Comparison of ENCODE assay signal across 8 cellular contexts in the genomic region with DNA sequence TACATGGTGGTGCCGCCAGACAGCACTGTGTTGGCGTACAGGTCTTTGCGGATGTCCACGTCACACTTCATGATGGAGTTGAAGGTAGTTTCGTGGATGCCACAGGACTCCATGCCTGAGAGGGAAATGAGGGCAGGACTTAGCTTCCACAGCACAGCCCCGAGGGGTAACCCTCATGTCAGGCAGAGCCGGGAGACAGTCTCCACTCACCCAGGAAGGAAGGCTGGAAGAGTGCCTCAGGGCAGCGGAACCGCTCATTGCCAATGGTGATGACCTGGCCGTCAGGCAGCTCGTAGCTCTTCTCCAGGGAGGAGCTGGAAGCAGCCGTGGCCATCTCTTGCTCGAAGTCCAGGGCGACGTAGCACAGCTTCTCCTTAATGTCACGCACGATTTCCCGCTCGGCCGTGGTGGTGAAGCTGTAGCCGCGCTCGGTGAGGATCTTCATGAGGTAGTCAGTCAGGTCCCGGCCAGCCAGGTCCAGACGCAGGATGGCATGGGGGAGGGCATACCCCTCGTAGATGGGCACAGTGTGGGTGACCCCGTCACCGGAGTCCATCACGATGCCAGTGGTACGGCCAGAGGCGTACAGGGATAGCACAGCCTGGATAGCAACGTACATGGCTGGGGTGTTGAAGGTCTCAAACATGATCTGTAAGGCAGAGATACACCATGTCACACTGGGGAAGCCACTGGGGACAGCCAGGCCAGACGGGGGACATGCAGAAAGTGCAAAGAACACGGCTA. TPM values are rescaled to one million over a fixed set of nuclear protein-coding genes. Genes with fewer than 3 reads are reported as not detected.
DNase-seq lines count a peak whose midpoint lies in the region; ATAC-seq and TF ChIP-seq lines count a peak whose summit lies in the region.

No MANE protein-coding gene starts in this region.

- peak; percentile 59 for TF ChIP-seq POLR2A in GM10847 (IDR thresholded peaks at IDR 0.05; ENCODE audit: extremely low read depth, insufficient read length)
- no peak for TF ChIP-seq POLR2A in right lobe of liver (IDR thresholded peaks at IDR 0.05)

- intact Hi-C loops in right lobe of liver (cut with DNase I) = no loop called here

- no peaks in the 10 kb centered on the region for H3K27me3 ChIP-seq in right lobe of liver
- H3K27me3 ChIP-seq in stomach smooth muscle (ENCODE audit: control insufficient read depth in 1 of 2, insufficient read depth in 2 of 2, low read length in 2 of 2) = no peaks in the 10 kb centered on the region

- H3K4me3 ChIP-seq in right lobe of liver (peak overlapping the region; percentile 97 to 99 (median 98)), stomach smooth muscle (ENCODE audit: low read length in 2 of 2) (peak overlapping the region; percentile 100)

- ATAC-seq in SK-N-SH treated with all-trans-retinoic acid at 6 μM for 48 hours (no peak), right lobe of liver (no peak), GM18870 (IDR thresholded peaks at IDR 0.05; ENCODE audit: unreplicated experiment) (no peak), HG02870 (IDR thresholded peaks at IDR 0.05; ENCODE audit: unreplicated experiment) (no peak)

- DNase-seq in caudate nucleus (lab: John Stamatoyannopoulos, UW) (peak in 18 of 61 donors; percentile 11 to 91 (median 48)), right lobe of liver (peak; percentile 41 to 67 (median 60)), islet precursor cell (no peak)

- H3K36me3 ChIP-seq in right lobe of liver (peaks cover 22 to 35% (median 31%) of the 10 kb centered on the region in 4 donors), stomach smooth muscle (ENCODE audit: control insufficient read depth in 2 of 2, insufficient read depth in 2 of 2, low read length in 2 of 2) (peaks cover 38% of the 10 kb centered on the region in 2 donors)

- peaks cover 0 to 26% (median 0%) of the 10 kb centered on the region in 4 donors for H3K4me1 ChIP-seq in right lobe of liver
- H3K4me1 ChIP-seq in stomach smooth muscle (ENCODE audit: control insufficient read depth, insufficient read depth, low read length) = peaks cover 46% of the 10 kb centered on the region

- 23% methylated on average over 12 of the region's 34 CpGs for WGBS in right lobe of liver (ENCODE audit: insufficient coverage, low coverage, low lambda C conversion rate, missing lambda C conversion rate)

- peak overlapping the region; percentile 99 for H3K27ac ChIP-seq in caudate nucleus (ENCODE audit: low read depth, low read length)
- peak overlapping the region; percentile 100 for H3K27ac ChIP-seq in right lobe of liver
- peak overlapping the region; percentile 100 for H3K27ac ChIP-seq in stomach smooth muscle (ENCODE audit: low read length)

- H3K9me3 ChIP-seq in right lobe of liver (no peaks in the 10 kb centered on the region), stomach smooth muscle (ENCODE audit: control insufficient read depth in 2 of 2, low read length in 2 of 2) (no peaks in the 10 kb centered on the region)

- no peak for TF ChIP-seq CTCF in right lobe of liver (IDR thresholded peaks at IDR 0.05)

- peak overlapping the region; percentile 94 to 100 for H3K9ac ChIP-seq in stomach smooth muscle (ENCODE audit: low read length in 2 of 2)

TF ChIP-seq in SK-N-SH treated with all-trans-retinoic acid at 6 μM for 48 hours, 23 proteins besides CTCF, POLR2A, EP300 and RAD21:
- TF ChIP-seq, protein P1, sequence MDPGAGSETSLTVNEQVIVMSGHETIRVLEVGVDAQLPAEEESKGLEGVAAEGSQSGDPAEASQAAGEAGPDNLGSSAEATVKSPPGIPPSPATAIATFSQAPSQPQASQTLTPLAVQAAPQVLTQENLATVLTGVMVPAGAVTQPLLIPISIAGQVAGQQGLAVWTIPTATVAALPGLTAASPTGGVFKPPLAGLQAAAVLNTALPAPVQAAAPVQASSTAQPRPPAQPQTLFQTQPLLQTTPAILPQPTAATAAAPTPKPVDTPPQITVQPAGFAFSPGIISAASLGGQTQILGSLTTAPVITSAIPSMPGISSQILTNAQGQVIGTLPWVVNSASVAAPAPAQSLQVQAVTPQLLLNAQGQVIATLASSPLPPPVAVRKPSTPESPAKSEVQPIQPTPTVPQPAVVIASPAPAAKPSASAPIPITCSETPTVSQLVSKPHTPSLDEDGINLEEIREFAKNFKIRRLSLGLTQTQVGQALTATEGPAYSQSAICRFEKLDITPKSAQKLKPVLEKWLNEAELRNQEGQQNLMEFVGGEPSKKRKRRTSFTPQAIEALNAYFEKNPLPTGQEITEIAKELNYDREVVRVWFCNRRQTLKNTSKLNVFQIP (CRISPR knock-in tag; IDR thresholded peaks at IDR 0.05; ENCODE audit: borderline replicate concordance, low read depth) = no peak
- TF ChIP-seq, protein P2, sequence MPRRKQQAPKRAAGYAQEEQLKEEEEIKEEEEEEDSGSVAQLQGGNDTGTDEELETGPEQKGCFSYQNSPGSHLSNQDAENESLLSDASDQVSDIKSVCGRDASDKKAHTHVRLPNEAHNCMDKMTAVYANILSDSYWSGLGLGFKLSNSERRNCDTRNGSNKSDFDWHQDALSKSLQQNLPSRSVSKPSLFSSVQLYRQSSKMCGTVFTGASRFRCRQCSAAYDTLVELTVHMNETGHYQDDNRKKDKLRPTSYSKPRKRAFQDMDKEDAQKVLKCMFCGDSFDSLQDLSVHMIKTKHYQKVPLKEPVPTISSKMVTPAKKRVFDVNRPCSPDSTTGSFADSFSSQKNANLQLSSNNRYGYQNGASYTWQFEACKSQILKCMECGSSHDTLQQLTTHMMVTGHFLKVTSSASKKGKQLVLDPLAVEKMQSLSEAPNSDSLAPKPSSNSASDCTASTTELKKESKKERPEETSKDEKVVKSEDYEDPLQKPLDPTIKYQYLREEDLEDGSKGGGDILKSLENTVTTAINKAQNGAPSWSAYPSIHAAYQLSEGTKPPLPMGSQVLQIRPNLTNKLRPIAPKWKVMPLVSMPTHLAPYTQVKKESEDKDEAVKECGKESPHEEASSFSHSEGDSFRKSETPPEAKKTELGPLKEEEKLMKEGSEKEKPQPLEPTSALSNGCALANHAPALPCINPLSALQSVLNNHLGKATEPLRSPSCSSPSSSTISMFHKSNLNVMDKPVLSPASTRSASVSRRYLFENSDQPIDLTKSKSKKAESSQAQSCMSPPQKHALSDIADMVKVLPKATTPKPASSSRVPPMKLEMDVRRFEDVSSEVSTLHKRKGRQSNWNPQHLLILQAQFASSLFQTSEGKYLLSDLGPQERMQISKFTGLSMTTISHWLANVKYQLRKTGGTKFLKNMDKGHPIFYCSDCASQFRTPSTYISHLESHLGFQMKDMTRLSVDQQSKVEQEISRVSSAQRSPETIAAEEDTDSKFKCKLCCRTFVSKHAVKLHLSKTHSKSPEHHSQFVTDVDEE (CRISPR knock-in tag; IDR thresholded peaks at IDR 0.05) = no peak
- TF ChIP-seq ESRRG (CRISPR knock-in tag; IDR thresholded peaks at IDR 0.05) (no peak), TOX (CRISPR knock-in tag; IDR thresholded peaks at IDR 0.05; ENCODE audit: borderline replicate concordance) (0 out of 2 replicates have a peak, but pooled peaks have one; percentile 25), TCF4 (CRISPR knock-in tag; IDR thresholded peaks at IDR 0.05; ENCODE audit: borderline replicate concordance) (no peak), ZFP3 (CRISPR knock-in tag; IDR thresholded peaks at IDR 0.05) (no peak)
- TF ChIP-seq, protein P3, sequence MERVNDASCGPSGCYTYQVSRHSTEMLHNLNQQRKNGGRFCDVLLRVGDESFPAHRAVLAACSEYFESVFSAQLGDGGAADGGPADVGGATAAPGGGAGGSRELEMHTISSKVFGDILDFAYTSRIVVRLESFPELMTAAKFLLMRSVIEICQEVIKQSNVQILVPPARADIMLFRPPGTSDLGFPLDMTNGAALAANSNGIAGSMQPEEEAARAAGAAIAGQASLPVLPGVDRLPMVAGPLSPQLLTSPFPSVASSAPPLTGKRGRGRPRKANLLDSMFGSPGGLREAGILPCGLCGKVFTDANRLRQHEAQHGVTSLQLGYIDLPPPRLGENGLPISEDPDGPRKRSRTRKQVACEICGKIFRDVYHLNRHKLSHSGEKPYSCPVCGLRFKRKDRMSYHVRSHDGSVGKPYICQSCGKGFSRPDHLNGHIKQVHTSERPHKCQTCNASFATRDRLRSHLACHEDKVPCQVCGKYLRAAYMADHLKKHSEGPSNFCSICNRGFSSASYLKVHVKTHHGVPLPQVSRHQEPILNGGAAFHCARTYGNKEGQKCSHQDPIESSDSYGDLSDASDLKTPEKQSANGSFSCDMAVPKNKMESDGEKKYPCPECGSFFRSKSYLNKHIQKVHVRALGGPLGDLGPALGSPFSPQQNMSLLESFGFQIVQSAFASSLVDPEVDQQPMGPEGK (CRISPR knock-in tag; IDR thresholded peaks at IDR 0.05; ENCODE audit: borderline replicate concordance) = no peak

RNA-seq across cellular contexts. Expression of a gene that starts 2.2 kb away (rescaled TPM):
- 1,000 to 10,000 TPM; 1,195 to 2,421 (median 1,468) TPM for total RNA-seq in right lobe of liver

RNA-seq across cellular contexts. Expression of a gene that starts 14.6 kb away (rescaled TPM):
- total RNA-seq in right lobe of liver = 1 to 10 TPM; 3.5 to 8.5 (median 4.7) TPM
